8 cellular contexts compared by ENCODE assay signal in genomic region chr1:182391362-182392044, GRCh38. TPM values are rescaled to one million over a fixed set of nuclear protein-coding genes. Genes with fewer than 3 reads are reported as not detected.
A peak's percentile ranks its signal among the peaks of the same experiment; 100 is the strongest.
DNase-seq lines count a peak whose midpoint lies in the region; ATAC-seq and TF ChIP-seq lines count a peak whose summit lies in the region.

Gene GLUL (minus strand): TSS chr1:182391790. CDS start chr1:182388737, 3,053 bp downstream.

- peaks cover 32% of the 10 kb centered on the region for H3K36me3 Mint-ChIP-seq in neural crest cell (ENCODE audit: low read depth)

- no peaks in the 10 kb centered on the region for H3K9me3 Mint-ChIP-seq in neural crest cell

- H3K4me3 Mint-ChIP-seq in neural crest cell = peak within 1 kb of the TSS; percentile 99

- peak within 1 kb of the TSS; percentile 99 for H3K27ac Mint-ChIP-seq in neural crest cell (ENCODE audit: unreplicated experiment)

- peaks cover 42% of the 10 kb centered on the region for H3K36me3 ChIP-seq in RWPE2 (ENCODE audit: low read depth)
- peaks cover 15 to 24% (median 22%) of the 10 kb centered on the region in 5 donors for H3K36me3 ChIP-seq in subcutaneous abdominal adipose tissue (ENCODE audit: control insufficient read depth in 5 of 5, insufficient read depth in 5 of 5, low read length in 5 of 5)

- peak; percentile 91 for ATAC-seq in RWPE2 (ENCODE audit: low read depth)
- peak; percentile 82 for ATAC-seq in foreskin keratinocyte

- TF ChIP-seq CTCF in LNCAP (IDR thresholded peaks at IDR 0.05) (peak; percentile 12; the same call in 1 of the 2 replicates), RWPE2 (IDR thresholded peaks at IDR 0.05; ENCODE audit: poor library complexity, severe bottlenecking) (no peak), foreskin keratinocyte (conservative IDR thresholded peaks at IDR 0.05) (no peak), neural crest cell (conservative IDR thresholded peaks at IDR 0.05) (peak; percentile 9)

- peak within 1 kb of the TSS; percentile 91 for H3K4me3 ChIP-seq in RWPE2 (ENCODE audit: severe bottlenecking)
- peak within 1 kb of the TSS; percentile 66 to 96 (median 91) for H3K4me3 ChIP-seq in subcutaneous abdominal adipose tissue (ENCODE audit: low read depth in 1 of 5, low read length in 5 of 5)

- H3K4me1 Mint-ChIP-seq in neural crest cell = peaks cover 68% of the 10 kb centered on the region

- DNase-seq in EH (ENCODE audit: low read depth) = peak; percentile 95
- DNase-seq in GOT3 (lab: John Stamatoyannopoulos, UW) = peak; percentile 77
- DNase-seq in RWPE2 (ENCODE audit: low spot score) = peak; percentile 87
- peak; percentile 49 for DNase-seq in activated gamma-delta T cell treated with Interleukin-2 at 50 U/mL for 16 hours
- DNase-seq in foreskin keratinocyte = peak; percentile 66 to 84
- peak; percentile 91 for DNase-seq in neural crest cell (ENCODE audit: low read depth, low spot score)

- H3K4me1 ChIP-seq in RWPE2 (ENCODE audit: insufficient read depth, poor library complexity, severe bottlenecking) (no peaks in the 10 kb centered on the region), foreskin keratinocyte (peaks cover 9% of the 10 kb centered on the region), subcutaneous abdominal adipose tissue (ENCODE audit: control insufficient read depth in 5 of 5, insufficient read depth in 5 of 5, low read length in 5 of 5) (peaks cover 7 to 84% (median 61%) of the 10 kb centered on the region in 5 donors)

- peak within 1 kb of the TSS; percentile 87 to 94 (median 92) for H3K9ac ChIP-seq in subcutaneous abdominal adipose tissue (ENCODE audit: low read length in 5 of 5)

- H3K27me3 ChIP-seq in RWPE2 (ENCODE audit: insufficient read depth, poor library complexity, severe bottlenecking) (no peaks in the 10 kb centered on the region), foreskin keratinocyte (no peaks in the 10 kb centered on the region), subcutaneous abdominal adipose tissue (ENCODE audit: control insufficient read depth in 5 of 5, insufficient read depth in 4 of 5, low read length in 5 of 5) (no peaks in the 10 kb centered on the region)

- H3K27me3 Mint-ChIP-seq in neural crest cell (ENCODE audit: low read depth) = peaks cover 2% of the 10 kb centered on the region

- H3K9me3 ChIP-seq in RWPE2 (ENCODE audit: severe bottlenecking) (no peaks in the 10 kb centered on the region), subcutaneous abdominal adipose tissue (ENCODE audit: control insufficient read depth in 5 of 5, low read length in 5 of 5) (no peaks in the 10 kb centered on the region)

- H3K27ac ChIP-seq in RWPE2 (ENCODE audit: poor library complexity, severe bottlenecking) (peak within 1 kb of the TSS; percentile 62), foreskin keratinocyte (peak within 1 kb of the TSS; percentile 90), subcutaneous abdominal adipose tissue (ENCODE audit: low read depth, low read length) (peak within 1 kb of the TSS; percentile 94)

RNA-seq across cellular contexts. Expression of gene GLUL, which starts in this region (rescaled TPM):
- total RNA-seq in foreskin keratinocyte (525 and 901 TPM in 2 replicates), neural crest cell (522 and 529 TPM in 2 replicates)
- polyA plus RNA-seq in foreskin keratinocyte = 132 and 282 TPM in 2 replicates

Comparison
In these comparisons a context has a peak if more than half of its experiments do, and no peak if none do; other contexts are left out.
1. Peak in every context shown above with its lines: DNase-seq, ATAC-seq, H3K4me3 ChIP-seq and H3K27ac ChIP-seq.
2. CTCF ChIP-seq: peak in LNCAP (single experiment) and neural crest cell (single experiment); none in RWPE2 (single experiment) and foreskin keratinocyte (single experiment).